Comparison of ENCODE assay signal across 22 cellular contexts in genomic region chr10:15183689-15184481, GRCh38.
"Had no signal": no experiment of that assay in that cellular context is flagged by ENCODE, and none has a peak within 500 bp of the region (broad histone marks: within the 10 kb centered on the region; RNA-seq: fewer than 3 reads in every experiment).

No MANE protein-coding gene starts in this region.

- H3K27ac Mint-ChIP-seq: activated CD8-positive, alpha-beta T cell treated with anti-CD3 and anti-CD28 coated beads for 36 hours; activated naive CD8-positive, alpha-beta T cell treated with anti-CD3 and anti-CD28 coated beads, Interleukin-2, amount 10 ng/mL, durations not matched to agents 7 days and 5 days; T-helper 2 cell treated with Interferon-gamma antibody and Interleukin-4, amounts not matched to agents 5 μg/mL and 100 μg/mL, for 36 hours had no signal

- FAIRE-seq: bronchial epithelial cell had no signal

- DNase-seq: activated CD4-positive, alpha-beta T cell treated with anti-CD3 and anti-CD28 coated beads for 4 hours; activated CD8-positive, alpha-beta memory T cell treated with anti-CD3 and anti-CD28 coated beads, Interleukin-2, amount 50 U/mL, for 48 hours; activated CD8-positive, alpha-beta T cell treated with anti-CD3 and anti-CD28 coated beads for 36 hours; activated naive CD4-positive, alpha-beta T cell treated with anti-CD3 and anti-CD28 coated beads, Interleukin-2, amount 50 U/mL, for 16 hours; activated naive CD8-positive, alpha-beta T cell treated with anti-CD3 and anti-CD28 coated beads, Interleukin-2, amount 10 ng/mL, durations not matched to agents 7 days and 5 days; activated T-cell treated with anti-CD3 and anti-CD28 coated beads, Interleukin-2, amount 50 U/mL, for 1 hour; aorta; central memory CD4-positive, alpha-beta T cell; MG63; MV-4-11; NCI-H1105; NCI-H1436 treated with DMSO at 0.1 percent for 48 hours; NCI-H187 treated with DMSO at 0.1 percent for 48 hours; NCI-H2081 treated with DMSO at 0.1 percent for 48 hours; NCI-H226; NCI-H526; NCI-H774; SIG-M5; T-helper 1 cell had no signal

- H3K27me3 Mint-ChIP-seq: activated CD8-positive, alpha-beta T cell treated with anti-CD3 and anti-CD28 coated beads for 36 hours had no signal

- H3K4me3 ChIP-seq: MG63 had no signal

- ATAC-seq: activated CD4-positive, CD25-positive, alpha-beta regulatory T cell treated with anti-CD3 and anti-CD28 coated beads, Interleukin-2, amount 50 U/mL, for 24 hours; activated CD8-positive, alpha-beta T cell treated with anti-CD3 and anti-CD28 coated beads for 36 hours had no signal

- H3K27me3 ChIP-seq: MG63 had no signal

- H3K4me3 Mint-ChIP-seq: activated CD8-positive, alpha-beta T cell treated with anti-CD3 and anti-CD28 coated beads for 36 hours; activated naive CD8-positive, alpha-beta T cell treated with anti-CD3 and anti-CD28 coated beads, Interleukin-2, amount 10 ng/mL, durations not matched to agents 7 days and 5 days; T-helper 2 cell treated with Interferon-gamma antibody and Interleukin-4, amounts not matched to agents 5 μg/mL and 100 μg/mL, for 36 hours had no signal

- H3K36me3 ChIP-seq: MG63 had no signal
